20 cellular contexts compared by ENCODE assay signal in the genomic region with DNA sequence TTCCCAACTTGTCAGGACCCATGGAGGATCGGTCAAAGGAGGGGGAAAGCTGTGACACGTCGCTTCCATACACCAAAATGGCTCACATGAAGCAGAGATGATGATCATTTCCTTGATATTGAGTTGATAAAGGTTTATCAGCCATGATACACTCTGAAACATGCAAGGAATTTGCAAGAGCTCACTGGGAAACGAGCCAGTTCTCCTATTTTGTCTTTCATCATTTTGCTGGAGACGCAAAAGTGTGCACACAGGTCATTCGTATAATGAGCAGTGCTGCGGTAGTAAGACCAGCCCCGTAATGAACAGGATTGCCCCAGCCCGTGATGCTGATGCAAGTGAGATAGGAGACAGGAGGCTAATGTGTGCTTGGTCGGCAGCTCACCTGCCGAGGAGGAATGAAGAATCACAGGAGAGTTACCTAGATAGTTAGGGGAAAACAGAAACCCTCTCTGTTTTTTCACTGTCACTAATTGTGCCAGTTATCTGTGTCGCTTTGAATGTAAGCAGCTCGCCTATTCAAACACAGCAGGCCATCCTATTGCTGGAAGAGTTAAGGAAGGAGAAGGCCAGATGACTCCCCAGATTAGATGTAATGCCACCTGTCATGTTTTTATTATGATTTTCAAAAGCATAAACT.
"Had no signal": no experiment of that assay in that cellular context is flagged by ENCODE, and none has a peak within 500 bp of the region (broad histone marks: within the 10 kb centered on the region; RNA-seq: fewer than 3 reads in every experiment).

No MANE protein-coding gene starts in this region.

- DNase-seq: activated CD4-positive, alpha-beta T cell treated with anti-CD3 and anti-CD28 coated beads, Interleukin-2, amount 10 ng/mL, durations not matched to agents 7 days and 5 days; activated CD4-positive, CD25-positive, alpha-beta regulatory T cell; activated CD8-positive, alpha-beta memory T cell treated with anti-CD3 and anti-CD28 coated beads, Interleukin-2, amount 50 U/mL, for 48 hours; activated gamma-delta T cell; activated T-cell treated with anti-CD3 and anti-CD28 coated beads, Interleukin-2, amount 50 U/mL, for 72 hours; brain microvascular endothelial cell; effector memory CD8-positive, alpha-beta T cell; erythroblast; heart right ventricle; islet precursor cell; left lung; mammary epithelial cell; naive thymus-derived CD8-positive, alpha-beta T cell; stimulated activated CD4-positive, alpha-beta T cell treated with anti-CD3 and anti-CD28 coated beads, Interleukin-15, amount 100 ng/mL, for 24 hours; stimulated activated CD4-positive, alpha-beta T cell treated with anti-CD3 and anti-CD28 coated beads, Interleukin-4, amount 100 ng/mL, for 1 hour; stimulated activated naive B cell treated with anti-CD40 and anti-IgM and Interleukin-4, amounts not matched to agents 10 μg/mL and 1 μg/mL and 100 μg/mL, for 72 hours; thyroid gland had no signal

- H3K4me3 ChIP-seq: gastroesophageal sphincter, heart right ventricle, left lung, right atrium auricular region, skin epidermis, thyroid gland had no signal

- H3K9me3 ChIP-seq: gastroesophageal sphincter, heart right ventricle, left lung, right atrium auricular region, thyroid gland had no signal

- H3K27me3 ChIP-seq: brain microvascular endothelial cell, gastroesophageal sphincter, heart right ventricle, left lung, right atrium auricular region, thyroid gland had no signal

- H3K27ac ChIP-seq: brain microvascular endothelial cell, gastroesophageal sphincter, heart right ventricle, left lung, right atrium auricular region, skin epidermis, thyroid gland had no signal

- ATAC-seq: activated T-cell treated with anti-CD3 and anti-CD28 coated beads, Interleukin-2, amount 50 U/mL, for 72 hours; effector memory CD8-positive, alpha-beta T cell; gastroesophageal sphincter; heart right ventricle; left lung; naive thymus-derived CD8-positive, alpha-beta T cell; stimulated activated naive B cell treated with anti-CD40 and anti-IgM and Interleukin-4, amounts not matched to agents 10 μg/mL and 1 μg/mL and 100 μg/mL, for 72 hours had no signal

- H3K36me3 ChIP-seq: brain microvascular endothelial cell, gastroesophageal sphincter, heart right ventricle, left lung, right atrium auricular region, thyroid gland had no signal

- H3K4me1 ChIP-seq: gastroesophageal sphincter, heart right ventricle, left lung, right atrium auricular region, thyroid gland had no signal
